ENCODE assay signal across 24 cellular contexts in genomic region chr18:13556497-13556896, GRCh38.
"Had no signal": no experiment of that assay in that cellular context is flagged by ENCODE, and none has a peak within 500 bp of the region (broad histone marks: within the 10 kb centered on the region; RNA-seq: fewer than 3 reads in every experiment).

No MANE protein-coding gene starts in this region.

- ATAC-seq: activated CD8-positive, alpha-beta T cell treated with anti-CD3 and anti-CD28 coated beads, Interleukin-2, amount 10 ng/mL, durations not matched to agents 7 days and 5 days; foreskin keratinocyte; left ventricle myocardium superior; right lobe of liver; SK-N-SH treated with all-trans-retinoic acid at 6 μM for 48 hours had no signal

- DNase-seq: activated CD4-positive, alpha-beta T cell treated with anti-CD3 and anti-CD28 coated beads for 1 hour; activated CD4-positive, alpha-beta T cell treated with anti-CD3 and anti-CD28 coated beads, Interleukin-2, amount 50 U/mL, for 1 hour; activated CD8-positive, alpha-beta T cell treated with anti-CD3 and anti-CD28 coated beads, Interleukin-2, amount 10 ng/mL, durations not matched to agents 7 days and 5 days; activated naive CD4-positive, alpha-beta T cell treated with Interleukin-2 at 50 U/mL for 16 hours; activated T-cell treated with anti-CD3 and anti-CD28 coated beads, Interleukin-2, amount 50 U/mL, for 24 hours; amygdala; effector CD4-positive, alpha-beta T cell; erythroblast; foreskin keratinocyte; kidney; left ventricle myocardium superior; mammary epithelial cell; midbrain; nephron progenitor cell; right lobe of liver; small intestine; stimulated activated CD4-positive, alpha-beta T cell treated with anti-CD3 and anti-CD28 coated beads, Interleukin-15, amount 100 ng/mL, for 24 hours; stimulated activated naive CD4-positive, alpha-beta T cell; upper lobe of left lung had no signal

- H3K4me1 ChIP-seq: foreskin keratinocyte, parathyroid adenoma had no signal

- H3K27ac ChIP-seq: foreskin keratinocyte, parathyroid adenoma, right lobe of liver, thoracic aorta, upper lobe of left lung had no signal

- H3K9me3 ChIP-seq: right lobe of liver, thoracic aorta, upper lobe of left lung had no signal

- H3K4me3 Mint-ChIP-seq: activated CD8-positive, alpha-beta T cell treated with anti-CD3 and anti-CD28 coated beads, Interleukin-2, amount 10 ng/mL, durations not matched to agents 7 days and 5 days; activated T-cell treated with anti-CD3 and anti-CD28 coated beads, Interleukin-2, amount 50 U/mL, for 24 hours; dendritic cell treated with granulocyte-macrophage colony-stimulating factor and Interleukin-4, amounts not matched to agents 40 ng/mL and 50 ng/mL, for 4 days; nephron progenitor cell had no signal

- H3K9me3 Mint-ChIP-seq: activated T-cell treated with anti-CD3 and anti-CD28 coated beads, Interleukin-2, amount 50 U/mL, for 24 hours; activated T-helper 2 cell treated with anti-CD3 and anti-CD28 coated beads, Interferon-gamma antibody, Interleukin-2, Interleukin-4, amounts not matched to agents 10 μg/mL and 5 μg/mL and 100 μg/mL, durations not matched to agents 14 hours and 24 hours and 36 hours; dendritic cell treated with granulocyte-macrophage colony-stimulating factor and Interleukin-4, amounts not matched to agents 40 ng/mL and 50 ng/mL, for 4 days; nephron progenitor cell had no signal

- H3K27me3 ChIP-seq: right lobe of liver, upper lobe of left lung had no signal

- H3K9ac ChIP-seq: parathyroid adenoma had no signal

- H3K27me3 Mint-ChIP-seq: activated T-cell treated with anti-CD3 and anti-CD28 coated beads, Interleukin-2, amount 50 U/mL, for 24 hours had no signal

- H3K36me3 ChIP-seq: right lobe of liver, thoracic aorta, upper lobe of left lung had no signal

- H3K4me3 ChIP-seq: right lobe of liver, thoracic aorta, upper lobe of left lung had no signal

- H3K27ac Mint-ChIP-seq: activated T-cell treated with anti-CD3 and anti-CD28 coated beads, Interleukin-2, amount 50 U/mL, for 24 hours; activated T-helper 2 cell treated with anti-CD3 and anti-CD28 coated beads, Interferon-gamma antibody, Interleukin-2, Interleukin-4, amounts not matched to agents 10 μg/mL and 5 μg/mL and 100 μg/mL, durations not matched to agents 14 hours and 24 hours and 36 hours; dendritic cell treated with granulocyte-macrophage colony-stimulating factor and Interleukin-4, amounts not matched to agents 40 ng/mL and 50 ng/mL, for 4 days; nephron progenitor cell had no signal
